ENCODE assay signal across 2 cellular contexts in genomic region chr9:136335296-136336155, GRCh38.
TF ChIP-seq lines count a peak whose summit lies in the region.

No MANE protein-coding gene starts in this region.

TF ChIP-seq in HEK293, 187 proteins besides CTCF, POLR2A, EP300 and RAD21 (continues in another document):
- TF ChIP-seq ZNF157 (tag by site-specific recombination; IDR thresholded peaks at IDR 0.05) (no peak), ZNF830 (tag by site-specific recombination; IDR thresholded peaks at IDR 0.05; ENCODE audit: low read depth) (no peak), AEBP2 (tag by site-specific recombination; IDR thresholded peaks at IDR 0.05; ENCODE audit: borderline replicate concordance) (no peak), ZSCAN5A (tag by site-specific recombination; IDR thresholded peaks at IDR 0.05) (no peak), KLF9 (tag by site-specific recombination; IDR thresholded peaks at IDR 0.05; ENCODE audit: low read depth) (no peak), ZNF18 (tag by site-specific recombination; IDR thresholded peaks at IDR 0.05) (no peak), ZNF280D (tag by site-specific recombination; IDR thresholded peaks at IDR 0.05) (no peak), ZNF571 (tag by site-specific recombination; IDR thresholded peaks at IDR 0.05) (no peak), ZNF560 (tag by site-specific recombination; IDR thresholded peaks at IDR 0.05; ENCODE audit: borderline replicate concordance) (no peak), ZNF558 (tag by site-specific recombination; IDR thresholded peaks at IDR 0.05) (no peak), ZSCAN16 (tag by site-specific recombination; IDR thresholded peaks at IDR 0.05) (no peak), ZNF391 (tag by site-specific recombination; IDR thresholded peaks at IDR 0.05; ENCODE audit: borderline replicate concordance, low read depth) (no peak), ZNF311 (tag by site-specific recombination; IDR thresholded peaks at IDR 0.05; ENCODE audit: borderline replicate concordance) (no peak), ZNF214 (tag by site-specific recombination; IDR thresholded peaks at IDR 0.05; ENCODE audit: borderline replicate concordance) (no peak), ZNF292 (tag by site-specific recombination; IDR thresholded peaks at IDR 0.05; ENCODE audit: borderline replicate concordance, low read depth) (no peak), ZNF747 (tag by site-specific recombination; IDR thresholded peaks at IDR 0.05) (no peak), ZNF404 (tag by site-specific recombination; IDR thresholded peaks at IDR 0.05) (no peak), ZFP3 (tag by site-specific recombination; IDR thresholded peaks at IDR 0.05; ENCODE audit: low read depth) (no peak), ZNF488 (tag by site-specific recombination; IDR thresholded peaks at IDR 0.05) (no peak), GLI2 (tag by site-specific recombination; IDR thresholded peaks at IDR 0.05; ENCODE audit: borderline replicate concordance, low read depth) (no peak), ZNF623 (tag by site-specific recombination; IDR thresholded peaks at IDR 0.05) (peak; percentile 28; the same call in 1 of the 2 replicates), ZNF16 (tag by site-specific recombination; IDR thresholded peaks at IDR 0.05; ENCODE audit: low read depth) (no peak), FEZF1 (tag by site-specific recombination; IDR thresholded peaks at IDR 0.05) (no peak), ZNF2 (tag by site-specific recombination; IDR thresholded peaks at IDR 0.05) (no peak)

TF ChIP-seq in K562, 482 proteins besides CTCF, POLR2A, EP300 and RAD21:
- TF ChIP-seq CBX2 (IDR thresholded peaks at IDR 0.05; ENCODE audit: insufficient read depth, low read length, poor library complexity, severe bottlenecking), result no peak
- TF ChIP-seq ZNF77 (CRISPR knock-in tag; IDR thresholded peaks at IDR 0.05), result no peak
- 0 out of 2 replicates have a peak, but pooled peaks have one; percentile 28 for TF ChIP-seq ZBTB7A (IDR thresholded peaks at IDR 0.05; ENCODE audit: borderline replicate concordance, control insufficient read depth, low read depth, low read length)
- 0 out of 2 replicates have a peak, but pooled peaks have one; percentile 11 for TF ChIP-seq RBFOX2 (IDR thresholded peaks at IDR 0.05; ENCODE audit: low read depth, low read length)
